ENCODE assay signal across 19 cellular contexts in the genomic region with DNA sequence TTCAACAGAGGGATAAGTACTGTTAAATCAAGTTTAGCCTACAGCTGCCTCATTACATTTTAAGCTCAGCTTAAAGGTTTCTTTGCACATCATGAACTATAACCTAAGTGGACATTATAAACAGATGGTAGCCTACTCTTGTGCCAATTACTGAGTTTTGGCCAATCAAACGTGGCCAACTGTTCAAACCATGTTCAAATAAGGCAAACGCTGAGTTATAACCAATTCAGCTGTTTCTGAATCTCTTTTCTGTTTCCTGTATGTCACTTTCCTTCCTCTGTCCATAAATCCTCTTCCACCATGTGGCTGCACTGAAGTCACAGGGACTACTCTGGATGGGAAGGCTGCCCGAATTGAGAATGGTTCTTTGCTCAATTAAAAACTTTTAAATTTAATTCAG.
"Had no signal": no experiment of that assay in that cellular context is flagged by ENCODE, and none has a peak within 500 bp of the region (broad histone marks: within the 10 kb centered on the region; RNA-seq: fewer than 3 reads in every experiment).

No MANE protein-coding gene starts in this region.

- ATAC-seq: activated T-cell treated with anti-CD3 and anti-CD28 coated beads, Interleukin-2, amount 50 U/mL, for 72 hours; gastroesophageal sphincter; heart left ventricle; naive thymus-derived CD4-positive, alpha-beta T cell had no signal

- H3K4me2 ChIP-seq: neural progenitor cell had no signal

- DNase-seq: activated CD4-positive, alpha-beta T cell treated with anti-CD3 and anti-CD28 coated beads, Interleukin-2, amount 50 U/mL, for 4 hours; activated effector memory CD4-positive, alpha-beta T cell treated with anti-CD3 and anti-CD28 coated beads, Interleukin-2, amount 50 U/mL, for 16 hours; activated naive CD4-positive, alpha-beta T cell treated with anti-CD3 and anti-CD28 coated beads, Interleukin-2, amount 50 U/mL, for 16 hours; activated T-cell treated with anti-CD3 and anti-CD28 coated beads, Interleukin-2, amount 50 U/mL, for 72 hours; aorta; brain microvascular endothelial cell; central memory CD4-positive, alpha-beta T cell; erythroblast; heart left ventricle; left ventricle myocardium inferior; mesenchymal stem cell; naive thymus-derived CD4-positive, alpha-beta T cell; stimulated activated CD4-positive, alpha-beta T cell treated with anti-CD3 and anti-CD28 coated beads, Interleukin-2, amount 100 ng/mL, for 48 hours; uterus had no signal

- H3K27ac ChIP-seq: brain microvascular endothelial cell, gastroesophageal sphincter, heart left ventricle, left ventricle myocardium inferior, neural progenitor cell, right atrium auricular region, skin epidermis, tibial nerve, uterus had no signal

- H3K36me3 ChIP-seq: gastroesophageal sphincter, heart left ventricle, left ventricle myocardium inferior, right atrium auricular region, tibial nerve, uterus had no signal

- H3K9ac ChIP-seq: neural progenitor cell had no signal

- H3K4me3 ChIP-seq: gastroesophageal sphincter, heart left ventricle, left ventricle myocardium inferior, neural progenitor cell, right atrium auricular region, skin epidermis, tibial nerve, uterus had no signal

- H3K9me3 ChIP-seq: gastroesophageal sphincter, heart left ventricle, left ventricle myocardium inferior, right atrium auricular region, tibial nerve, uterus had no signal

- H3K4me1 ChIP-seq: gastroesophageal sphincter, heart left ventricle, left ventricle myocardium inferior, right atrium auricular region, tibial nerve, uterus had no signal

- H3K27me3 ChIP-seq: brain microvascular endothelial cell, gastroesophageal sphincter, heart left ventricle, neural progenitor cell, right atrium auricular region, tibial nerve, uterus had no signal
